ENCODE assay signal across 9 cellular contexts in the genomic region with DNA sequence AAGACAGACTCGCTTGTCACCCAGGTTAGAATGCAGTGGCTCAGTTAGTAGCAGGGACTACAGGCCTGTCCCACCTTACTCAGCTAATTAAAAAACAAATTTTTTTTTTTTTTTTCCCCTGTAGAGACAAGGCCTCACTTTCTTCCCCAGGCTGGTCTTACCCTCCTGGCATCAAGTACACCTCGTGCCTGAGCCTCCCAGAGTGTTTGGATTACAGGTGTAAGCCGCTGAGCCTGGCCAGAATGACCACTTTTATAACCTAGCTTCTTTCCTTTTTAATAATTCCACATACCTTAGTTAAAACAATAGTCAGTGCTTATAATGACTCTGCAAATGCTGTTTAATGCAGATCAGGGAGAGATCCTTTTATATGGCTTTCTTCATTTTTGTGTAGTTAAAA. TPM values are rescaled to one million over a fixed set of nuclear protein-coding genes. Genes with fewer than 3 reads are reported as not detected.
A peak's percentile ranks its signal among the peaks of the same experiment; 100 is the strongest.
DNase-seq lines count a peak whose midpoint lies in the region; TF ChIP-seq lines count a peak whose summit lies in the region.
"Had no signal": no experiment of that assay in that cellular context is flagged by ENCODE, and none has a peak within 500 bp of the region (broad histone marks: within the 10 kb centered on the region; RNA-seq: fewer than 3 reads in every experiment).

No MANE protein-coding gene starts in this region.

- DNase-seq in NCI-H146 (lab: John Stamatoyannopoulos, UW): peak; percentile 49
- no peak for DNase-seq in NCI-H146 treated with DMSO at 0.1 percent for 48 hours (lab: John Stamatoyannopoulos, UW; ENCODE audit: unreplicated experiment)
- DNase-seq in NCI-H1930 (lab: John Stamatoyannopoulos, UW): peak; percentile 63 to 66
- DNase-seq in progenitor cell of endocrine pancreas (ENCODE audit: low spot score, unreplicated experiment): no peak
- no peak for DNase-seq in NCI-H526 treated with DMSO at 0.1 percent for 48 hours (lab: John Stamatoyannopoulos, UW)
- DNase-seq in GM19240 (ENCODE audit: insufficient read length, low spot score): no peak
- DNase-seq in ecto neural progenitor cell (ENCODE audit: low spot score): no peak
- DNase-seq: activated B cell treated with CpG ODN at 0.5 μM for 24 hours had no signal

- peak overlapping the region; percentile 36 for H3K4me3 ChIP-seq in endocrine pancreas (ENCODE audit: control insufficient read depth, insufficient read depth, low read length)

- H3K9ac ChIP-seq in endocrine pancreas (ENCODE audit: control insufficient read depth, insufficient read depth, low read length): no peak overlapping the region

- no peaks in the 10 kb centered on the region for H3K9me3 Mint-ChIP-seq in progenitor cell of endocrine pancreas (ENCODE audit: low read depth)
- H3K9me3 Mint-ChIP-seq: activated B cell treated with CpG ODN at 0.5 μM for 24 hours had no signal

- H3K36me3 ChIP-seq in endocrine pancreas (ENCODE audit: control insufficient read depth, insufficient read depth, low read length): no peaks in the 10 kb centered on the region

- H3K36me3 Mint-ChIP-seq in progenitor cell of endocrine pancreas (ENCODE audit: insufficient read depth): no peaks in the 10 kb centered on the region

- H3K4me1 Mint-ChIP-seq in progenitor cell of endocrine pancreas (ENCODE audit: low read depth): peaks cover 22% of the 10 kb centered on the region

- no peak overlapping the region for H3K4me3 Mint-ChIP-seq in progenitor cell of endocrine pancreas (ENCODE audit: low read depth)
- H3K4me3 Mint-ChIP-seq: activated B cell treated with CpG ODN at 0.5 μM for 24 hours had no signal

- no peak for TF ChIP-seq CTCF in progenitor cell of endocrine pancreas (IDR thresholded peaks at IDR 0.05; ENCODE audit: unreplicated experiment)

- H3K9me3 ChIP-seq in endocrine pancreas (ENCODE audit: control insufficient read depth, low read length): no peaks in the 10 kb centered on the region

- H3K4me1 ChIP-seq in endocrine pancreas (ENCODE audit: control insufficient read depth, insufficient read depth, low read length): peaks cover 13% of the 10 kb centered on the region

- no peaks in the 10 kb centered on the region for H3K27me3 Mint-ChIP-seq in progenitor cell of endocrine pancreas
- H3K27me3 Mint-ChIP-seq: activated B cell treated with CpG ODN at 0.5 μM for 24 hours had no signal

- H3K27ac Mint-ChIP-seq in progenitor cell of endocrine pancreas: peak overlapping the region; percentile 86
- H3K27ac Mint-ChIP-seq: activated B cell treated with CpG ODN at 0.5 μM for 24 hours had no signal

- H3K27me3 ChIP-seq in endocrine pancreas (ENCODE audit: control insufficient read depth, insufficient read depth, low read length): no peaks in the 10 kb centered on the region

RNA-seq across cellular contexts. Expression of gene RSBN1L, which starts 31.3 kb away (rescaled TPM):
- 23.4 and 24.5 TPM in 2 replicates for total RNA-seq in progenitor cell of endocrine pancreas

Comparison
In these comparisons a context has a peak if more than half of its experiments do, and no peak if none do; other contexts are left out.
1. DNase-seq: peak in NCI-H146 (single experiment) and NCI-H1930 (2 of 2); none in NCI-H146 treated with DMSO at 0.1 percent for 48 hours (single experiment), progenitor cell of endocrine pancreas (single experiment), NCI-H526 treated with DMSO at 0.1 percent for 48 hours (single experiment), GM19240 (single experiment) and ecto neural progenitor cell (single experiment).